ENCODE assay signal across 1 cellular context in genomic region chr2:165576409-165576808, GRCh38.
TF ChIP-seq lines count a peak whose summit lies in the region.

No MANE protein-coding gene starts in this region.

TF ChIP-seq in WTC11, 78 proteins besides CTCF, POLR2A, EP300 and RAD21 (continued from another document):
- TF ChIP-seq, protein P1, sequence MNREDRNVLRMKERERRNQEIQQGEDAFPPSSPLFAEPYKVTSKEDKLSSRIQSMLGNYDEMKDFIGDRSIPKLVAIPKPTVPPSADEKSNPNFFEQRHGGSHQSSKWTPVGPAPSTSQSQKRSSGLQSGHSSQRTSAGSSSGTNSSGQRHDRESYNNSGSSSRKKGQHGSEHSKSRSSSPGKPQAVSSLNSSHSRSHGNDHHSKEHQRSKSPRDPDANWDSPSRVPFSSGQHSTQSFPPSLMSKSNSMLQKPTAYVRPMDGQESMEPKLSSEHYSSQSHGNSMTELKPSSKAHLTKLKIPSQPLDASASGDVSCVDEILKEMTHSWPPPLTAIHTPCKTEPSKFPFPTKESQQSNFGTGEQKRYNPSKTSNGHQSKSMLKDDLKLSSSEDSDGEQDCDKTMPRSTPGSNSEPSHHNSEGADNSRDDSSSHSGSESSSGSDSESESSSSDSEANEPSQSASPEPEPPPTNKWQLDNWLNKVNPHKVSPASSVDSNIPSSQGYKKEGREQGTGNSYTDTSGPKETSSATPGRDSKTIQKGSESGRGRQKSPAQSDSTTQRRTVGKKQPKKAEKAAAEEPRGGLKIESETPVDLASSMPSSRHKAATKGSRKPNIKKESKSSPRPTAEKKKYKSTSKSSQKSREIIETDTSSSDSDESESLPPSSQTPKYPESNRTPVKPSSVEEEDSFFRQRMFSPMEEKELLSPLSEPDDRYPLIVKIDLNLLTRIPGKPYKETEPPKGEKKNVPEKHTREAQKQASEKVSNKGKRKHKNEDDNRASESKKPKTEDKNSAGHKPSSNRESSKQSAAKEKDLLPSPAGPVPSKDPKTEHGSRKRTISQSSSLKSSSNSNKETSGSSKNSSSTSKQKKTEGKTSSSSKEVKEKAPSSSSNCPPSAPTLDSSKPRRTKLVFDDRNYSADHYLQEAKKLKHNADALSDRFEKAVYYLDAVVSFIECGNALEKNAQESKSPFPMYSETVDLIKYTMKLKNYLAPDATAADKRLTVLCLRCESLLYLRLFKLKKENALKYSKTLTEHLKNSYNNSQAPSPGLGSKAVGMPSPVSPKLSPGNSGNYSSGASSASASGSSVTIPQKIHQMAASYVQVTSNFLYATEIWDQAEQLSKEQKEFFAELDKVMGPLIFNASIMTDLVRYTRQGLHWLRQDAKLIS (CRISPR knock-in tag; IDR thresholded peaks at IDR 0.05; ENCODE audit: borderline replicate concordance) = no peak
- TF ChIP-seq ZNF317 (CRISPR knock-in tag; IDR thresholded peaks at IDR 0.05; ENCODE audit: borderline replicate concordance, low read depth) = no peak
